ENCODE assay signal across 19 cellular contexts in genomic region chr11:44326615-44327475, GRCh38. TPM values are rescaled to one million over a fixed set of nuclear protein-coding genes. Genes with fewer than 3 reads are reported as not detected.
A peak's percentile ranks its signal among the peaks of the same experiment; 100 is the strongest.
DNase-seq lines count a peak whose midpoint lies in the region; ATAC-seq, FAIRE-seq and TF ChIP-seq lines count a peak whose summit lies in the region.
"Had no signal": no experiment of that assay in that cellular context is flagged by ENCODE, and none has a peak within 500 bp of the region (broad histone marks: within the 10 kb centered on the region; RNA-seq: fewer than 3 reads in every experiment).

No MANE protein-coding gene starts in this region.

- H3K4me1 ChIP-seq in neuronal stem cell (ENCODE audit: control insufficient read depth in 2 of 2, insufficient read depth in 1 of 2, low read depth in 1 of 2, low read length in 2 of 2): no peaks in the 10 kb centered on the region
- no peaks in the 10 kb centered on the region for H3K4me1 ChIP-seq in smooth muscle cell (ENCODE audit: low read depth)
- H3K4me1 ChIP-seq: ascending aorta, gastrocnemius medialis, vagina had no signal

- no peak overlapping the region for H3K23ac ChIP-seq in neuronal stem cell (ENCODE audit: low read depth, low read length, poor library complexity)

- H4K20me1 ChIP-seq in smooth muscle cell (ENCODE audit: low read depth): no peaks in the 10 kb centered on the region

- no peaks in the 10 kb centered on the region for H3K36me3 Mint-ChIP-seq in activated CD4-positive, alpha-beta T cell treated with anti-CD3 and anti-CD28 coated beads, Interleukin-2, amount 10 ng/mL, durations not matched to agents 24 days and 14 days (ENCODE audit: low read depth)
- H3K36me3 Mint-ChIP-seq: immature natural killer cell; stimulated activated naive B cell treated with anti-CD40 and anti-IgM and Interleukin-4, amounts not matched to agents 10 μg/mL and 1 μg/mL and 100 μg/mL, for 72 hours had no signal

- no peaks in the 10 kb centered on the region for H3K9me3 ChIP-seq in neuronal stem cell (replicated peaks in 1 of 2; ENCODE audit: control insufficient read depth in 2 of 2, insufficient read depth in 1 of 2, low read depth in 1 of 2, low read length in 2 of 2)
- no peaks in the 10 kb centered on the region for H3K9me3 ChIP-seq in smooth muscle cell (replicated peaks; ENCODE audit: low read depth)
- H3K9me3 ChIP-seq: ascending aorta, gastrocnemius medialis, vagina had no signal

- H3K14ac ChIP-seq in neuronal stem cell (ENCODE audit: low read length): no peak overlapping the region

- H3K4ac ChIP-seq in neuronal stem cell (ENCODE audit: low read length): no peak overlapping the region

- no peaks in the 10 kb centered on the region for H3K79me1 ChIP-seq in neuronal stem cell (ENCODE audit: low read depth, low read length)

- H4K91ac ChIP-seq in neuronal stem cell (ENCODE audit: low read depth, low read length, poor library complexity): no peak overlapping the region

- no peak overlapping the region for H3K4me3 ChIP-seq in astrocyte of the spinal cord (ENCODE audit: low read depth, low read length)
- H3K4me3 ChIP-seq in neuronal stem cell (ENCODE audit: low read length in 2 of 2): no peak overlapping the region
- no peak overlapping the region for H3K4me3 ChIP-seq in smooth muscle cell
- H3K4me3 ChIP-seq: ascending aorta, gastrocnemius medialis, vagina had no signal

- H3K9ac ChIP-seq in neuronal stem cell (ENCODE audit: low read depth, low read length, poor library complexity) (no peak overlapping the region), smooth muscle cell (ENCODE audit: low read depth) (no peak overlapping the region)

- peaks cover 66% of the 10 kb centered on the region for H3K27me3 Mint-ChIP-seq in activated CD4-positive, alpha-beta T cell treated with anti-CD3 and anti-CD28 coated beads, Interleukin-2, amount 10 ng/mL, durations not matched to agents 24 days and 14 days

- no peak overlapping the region for H4K8ac ChIP-seq in neuronal stem cell (ENCODE audit: low read depth, low read length)

- H3K18ac ChIP-seq in neuronal stem cell (ENCODE audit: low read length): no peak overlapping the region

- H2BK120ac ChIP-seq in neuronal stem cell (ENCODE audit: low read depth, low read length): no peak overlapping the region

- H3K79me2 ChIP-seq in smooth muscle cell (ENCODE audit: low read depth): no peaks in the 10 kb centered on the region

- H3K27me3 ChIP-seq in neuronal stem cell (ENCODE audit: control insufficient read depth in 3 of 3, insufficient read depth in 3 of 3, low read depth in 1 of 3, low read length in 3 of 3) (peaks cover 16 to 94% (median 66%) of the 10 kb centered on the region in 3 experiments), smooth muscle cell (ENCODE audit: low read depth) (peaks cover 88% of the 10 kb centered on the region)

- no peaks in the 10 kb centered on the region for H3K9me3 Mint-ChIP-seq in activated CD4-positive, alpha-beta T cell treated with anti-CD3 and anti-CD28 coated beads, Interleukin-2, amount 10 ng/mL, durations not matched to agents 24 days and 14 days
- H3K9me3 Mint-ChIP-seq: activated T-helper 2 cell treated with anti-CD3 and anti-CD28 coated beads, Interferon-gamma antibody, Interleukin-2, Interleukin-4, amounts not matched to agents 10 μg/mL and 5 μg/mL and 100 μg/mL, durations not matched to agents 14 hours and 24 hours and 36 hours; HFFc6; immature natural killer cell; stimulated activated naive B cell treated with anti-CD40 and anti-IgM and Interleukin-4, amounts not matched to agents 10 μg/mL and 1 μg/mL and 100 μg/mL, for 72 hours had no signal

- H3K27ac ChIP-seq in neuronal stem cell (replicated peaks; ENCODE audit: low read length) (no peak overlapping the region), smooth muscle cell (ENCODE audit: low read depth) (no peak overlapping the region)
- H3K27ac ChIP-seq: ascending aorta, gastrocnemius medialis, vagina had no signal

- H2AFZ ChIP-seq in neuronal stem cell (ENCODE audit: low read length) (no peak overlapping the region), smooth muscle cell (ENCODE audit: low read depth) (no peak overlapping the region)

- H3K4me1 Mint-ChIP-seq in activated CD4-positive, alpha-beta T cell treated with anti-CD3 and anti-CD28 coated beads, Interleukin-2, amount 10 ng/mL, durations not matched to agents 24 days and 14 days: no peaks in the 10 kb centered on the region
- H3K4me1 Mint-ChIP-seq: immature natural killer cell had no signal

- no peak overlapping the region for H3K4me2 ChIP-seq in neuronal stem cell (ENCODE audit: insufficient read depth, low read length, poor library complexity, severe bottlenecking)
- H3K4me2 ChIP-seq in smooth muscle cell: no peak overlapping the region

- ATAC-seq in GM18858 (IDR thresholded peaks at IDR 0.05; ENCODE audit: unreplicated experiment): no peak
- ATAC-seq: gastrocnemius medialis; stimulated activated naive B cell treated with anti-CD40 and anti-IgM and Interleukin-4, amounts not matched to agents 10 μg/mL and 1 μg/mL and 100 μg/mL, for 72 hours had no signal

- H3K27ac Mint-ChIP-seq in activated CD4-positive, alpha-beta T cell treated with anti-CD3 and anti-CD28 coated beads, Interleukin-2, amount 10 ng/mL, durations not matched to agents 24 days and 14 days: no peak overlapping the region
- H3K27ac Mint-ChIP-seq: activated T-helper 2 cell treated with anti-CD3 and anti-CD28 coated beads, Interferon-gamma antibody, Interleukin-2, Interleukin-4, amounts not matched to agents 10 μg/mL and 5 μg/mL and 100 μg/mL, durations not matched to agents 14 hours and 24 hours and 36 hours; HFFc6; immature natural killer cell; stimulated activated naive B cell treated with anti-CD40 and anti-IgM and Interleukin-4, amounts not matched to agents 10 μg/mL and 1 μg/mL and 100 μg/mL, for 72 hours had no signal

- no peak overlapping the region for H2BK5ac ChIP-seq in neuronal stem cell (ENCODE audit: low read length)

- peak; percentile 70 for FAIRE-seq in HTR-8/SVneo (lab: Jason Lieb, UNC)

- H3K36me3 ChIP-seq in neuronal stem cell (replicated peaks in 1 of 2; ENCODE audit: control insufficient read depth in 2 of 2, insufficient read depth in 2 of 2, low read length in 2 of 2): no peaks in the 10 kb centered on the region
- no peaks in the 10 kb centered on the region for H3K36me3 ChIP-seq in smooth muscle cell (ENCODE audit: low read depth)
- H3K36me3 ChIP-seq: ascending aorta, gastrocnemius medialis, vagina had no signal

- H2BK12ac ChIP-seq in neuronal stem cell (ENCODE audit: low read length): peak overlapping the region; percentile 2

- DNase-seq in NCI-H1436 (lab: John Stamatoyannopoulos, UW) (peak; percentile 19), NCI-H1436 treated with DMSO at 0.1 percent for 48 hours (lab: John Stamatoyannopoulos, UW) (no peak), HTR-8/SVneo (ENCODE audit: insufficient read length, low spot score) (no peak), astrocyte of the spinal cord (ENCODE audit: low read depth, low spot score) (no peak), neuronal stem cell (ENCODE audit: low spot score) (no peak), smooth muscle cell (lab: John Stamatoyannopoulos, UW; ENCODE audit: unreplicated experiment) (no peak)
- no peak for DNase-seq in activated CD4-positive, alpha-beta T cell treated with anti-CD3 and anti-CD28 coated beads, Interleukin-2, amount 10 ng/mL, durations not matched to agents 24 days and 14 days
- DNase-seq: activated CD8-positive, alpha-beta memory T cell treated with anti-CD3 and anti-CD28 coated beads for 24 hours; gastrocnemius medialis; HFFc6; immature natural killer cell; mesenchymal stem cell; NCI-H2107; nucleus accumbens; stimulated activated naive B cell treated with anti-CD40 and anti-IgM and Interleukin-4, amounts not matched to agents 10 μg/mL and 1 μg/mL and 100 μg/mL, for 72 hours had no signal

- no CpG with 5 or more reads among the region's 15 CpGs for WGBS in neuronal stem cell (ENCODE audit: extremely low coverage in 2 of 2, insufficient read length in 2 of 2, insufficient replicate concordance in 1 of 2), 2 donors
- 71% methylated on average over 15 of the region's 15 CpGs for WGBS in smooth muscle cell (ENCODE audit: low lambda C conversion rate)

- in situ Hi-C loops in astrocyte of the spinal cord (cut with HindIII; ENCODE audit: low sequenced_read_pairs): no loop called here

- TF ChIP-seq CTCF in astrocyte of the spinal cord (IDR thresholded peaks at IDR 0.05; ENCODE audit: low read depth, low read length) (peak; percentile 22), smooth muscle cell (IDR thresholded peaks at IDR 0.05; ENCODE audit: borderline replicate concordance, insufficient read depth, poor library complexity, severe bottlenecking) (no peak)

- H2AK5ac ChIP-seq in neuronal stem cell (ENCODE audit: low read depth, low read length): no peak overlapping the region

- H2BK15ac ChIP-seq in neuronal stem cell (ENCODE audit: low read length): no peak overlapping the region

- no peak overlapping the region for H3K4me3 Mint-ChIP-seq in activated CD4-positive, alpha-beta T cell treated with anti-CD3 and anti-CD28 coated beads, Interleukin-2, amount 10 ng/mL, durations not matched to agents 24 days and 14 days
- H3K4me3 Mint-ChIP-seq: HFFc6; immature natural killer cell; stimulated activated naive B cell treated with anti-CD40 and anti-IgM and Interleukin-4, amounts not matched to agents 10 μg/mL and 1 μg/mL and 100 μg/mL, for 72 hours had no signal

- H3F3A ChIP-seq in smooth muscle cell (ENCODE audit: low read depth): no peaks in the 10 kb centered on the region

- intact Hi-C loops in activated CD4-positive, alpha-beta T cell treated with anti-CD3 and anti-CD28 coated beads, Interleukin-2, amount 10 ng/mL, durations not matched to agents 24 days and 14 days (cut with micrococcal nuclease): no loop called here

RNA-seq across cellular contexts. Expression of gene ALX4, which starts 16.9 kb away (rescaled TPM):
- polyA plus RNA-seq in neuronal stem cell (2013, experiment 1 of 2): not detected
- polyA plus RNA-seq in neuronal stem cell (2013, experiment 2 of 2): 0.01 TPM
- not detected in 2 replicates for total RNA-seq in smooth muscle cell
- polyA plus RNA-seq in smooth muscle cell: not detected in 2 replicates
- total RNA-seq in activated CD4-positive, alpha-beta T cell treated with anti-CD3 and anti-CD28 coated beads, Interleukin-2, amount 10 ng/mL, durations not matched to agents 24 days and 14 days: not detected in 2 replicates
- total RNA-seq: activated T-helper 2 cell treated with anti-CD3 and anti-CD28 coated beads, Interferon-gamma antibody, Interleukin-2, Interleukin-4, amounts not matched to agents 10 μg/mL and 5 μg/mL and 100 μg/mL, durations not matched to agents 14 hours and 24 hours and 36 hours; ascending aorta; vagina had no signal
- polyA plus RNA-seq: immature natural killer cell had no signal
